2 cellular contexts compared by ENCODE assay signal in genomic region chr17:76072149-76072858, GRCh38.
A peak's percentile ranks its signal among the peaks of the same experiment; 100 is the strongest.
TF ChIP-seq lines count a peak whose summit lies in the region.

Gene SRP68 (minus strand): TSS chr17:76072517. CDS start chr17:76072491, 26 bp downstream.

TF ChIP-seq in HCT116, 20 proteins besides CTCF, POLR2A, EP300 and RAD21 (continued from another document):
- TF ChIP-seq YY1 (IDR thresholded peaks at IDR 0.05; ENCODE audit: extremely low read depth, insufficient replicate concordance, low read depth, low read length) (peak; percentile 99), SRF (IDR thresholded peaks at IDR 0.05; ENCODE audit: low read depth) (no peak), EZH2 (IDR thresholded peaks at IDR 0.05) (no peak), CBX3 (IDR thresholded peaks at IDR 0.05; ENCODE audit: low read depth) (peak; percentile 90), MAX (IDR thresholded peaks at IDR 0.05) (peak; percentile 96)

TF ChIP-seq in SK-N-SH, 30 proteins besides CTCF, POLR2A, EP300 and RAD21 (continued from another document):
- TF ChIP-seq MAX (IDR thresholded peaks at IDR 0.05; ENCODE audit: low read depth) (peak; percentile 93; the same call in 1 of the 2 replicates), RCOR1 (IDR thresholded peaks at IDR 0.05; ENCODE audit: low read length) (no peak)
